Comparison of ENCODE assay signal across 2 cellular contexts in the genomic region with DNA sequence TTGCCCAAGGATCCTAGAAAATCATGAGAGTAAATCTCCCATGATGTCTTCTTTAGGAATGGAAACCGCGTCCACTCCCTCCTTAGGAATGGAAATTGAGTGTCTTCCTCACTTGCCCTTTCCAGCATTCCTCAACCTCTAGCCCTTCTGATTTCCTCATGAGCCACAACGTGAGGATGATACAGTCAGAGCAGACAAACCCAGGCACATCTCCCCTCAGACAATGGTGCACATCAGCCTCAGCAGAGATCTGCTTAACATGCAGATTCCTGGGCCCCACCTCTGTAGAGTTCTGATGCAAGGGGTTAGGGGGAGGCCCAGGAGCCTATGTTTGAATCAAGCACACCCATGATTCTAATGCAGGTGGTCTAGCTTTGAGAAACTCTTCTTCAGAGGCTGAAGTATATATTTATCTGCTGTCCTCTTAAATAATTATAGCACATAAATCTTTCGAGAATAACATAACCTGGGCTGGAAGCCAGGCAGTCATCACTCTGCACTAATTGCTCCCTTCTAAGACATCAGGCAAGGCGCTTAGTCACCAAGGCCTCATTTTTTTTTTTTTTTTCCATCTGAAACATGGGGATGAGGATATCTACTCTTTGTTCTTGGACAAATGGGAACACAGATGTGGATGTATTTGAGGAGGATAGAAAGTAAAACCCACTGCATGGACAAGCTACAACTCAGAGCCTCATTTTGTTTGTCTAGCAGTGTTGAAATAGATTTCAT.
A peak's percentile ranks its signal among the peaks of the same experiment; 100 is the strongest.
TF ChIP-seq lines count a peak whose summit lies in the region.

No MANE protein-coding gene starts in this region.

TF ChIP-seq in GM23338, 12 proteins besides CTCF, POLR2A, EP300 and RAD21:
- TF ChIP-seq, protein P1, sequence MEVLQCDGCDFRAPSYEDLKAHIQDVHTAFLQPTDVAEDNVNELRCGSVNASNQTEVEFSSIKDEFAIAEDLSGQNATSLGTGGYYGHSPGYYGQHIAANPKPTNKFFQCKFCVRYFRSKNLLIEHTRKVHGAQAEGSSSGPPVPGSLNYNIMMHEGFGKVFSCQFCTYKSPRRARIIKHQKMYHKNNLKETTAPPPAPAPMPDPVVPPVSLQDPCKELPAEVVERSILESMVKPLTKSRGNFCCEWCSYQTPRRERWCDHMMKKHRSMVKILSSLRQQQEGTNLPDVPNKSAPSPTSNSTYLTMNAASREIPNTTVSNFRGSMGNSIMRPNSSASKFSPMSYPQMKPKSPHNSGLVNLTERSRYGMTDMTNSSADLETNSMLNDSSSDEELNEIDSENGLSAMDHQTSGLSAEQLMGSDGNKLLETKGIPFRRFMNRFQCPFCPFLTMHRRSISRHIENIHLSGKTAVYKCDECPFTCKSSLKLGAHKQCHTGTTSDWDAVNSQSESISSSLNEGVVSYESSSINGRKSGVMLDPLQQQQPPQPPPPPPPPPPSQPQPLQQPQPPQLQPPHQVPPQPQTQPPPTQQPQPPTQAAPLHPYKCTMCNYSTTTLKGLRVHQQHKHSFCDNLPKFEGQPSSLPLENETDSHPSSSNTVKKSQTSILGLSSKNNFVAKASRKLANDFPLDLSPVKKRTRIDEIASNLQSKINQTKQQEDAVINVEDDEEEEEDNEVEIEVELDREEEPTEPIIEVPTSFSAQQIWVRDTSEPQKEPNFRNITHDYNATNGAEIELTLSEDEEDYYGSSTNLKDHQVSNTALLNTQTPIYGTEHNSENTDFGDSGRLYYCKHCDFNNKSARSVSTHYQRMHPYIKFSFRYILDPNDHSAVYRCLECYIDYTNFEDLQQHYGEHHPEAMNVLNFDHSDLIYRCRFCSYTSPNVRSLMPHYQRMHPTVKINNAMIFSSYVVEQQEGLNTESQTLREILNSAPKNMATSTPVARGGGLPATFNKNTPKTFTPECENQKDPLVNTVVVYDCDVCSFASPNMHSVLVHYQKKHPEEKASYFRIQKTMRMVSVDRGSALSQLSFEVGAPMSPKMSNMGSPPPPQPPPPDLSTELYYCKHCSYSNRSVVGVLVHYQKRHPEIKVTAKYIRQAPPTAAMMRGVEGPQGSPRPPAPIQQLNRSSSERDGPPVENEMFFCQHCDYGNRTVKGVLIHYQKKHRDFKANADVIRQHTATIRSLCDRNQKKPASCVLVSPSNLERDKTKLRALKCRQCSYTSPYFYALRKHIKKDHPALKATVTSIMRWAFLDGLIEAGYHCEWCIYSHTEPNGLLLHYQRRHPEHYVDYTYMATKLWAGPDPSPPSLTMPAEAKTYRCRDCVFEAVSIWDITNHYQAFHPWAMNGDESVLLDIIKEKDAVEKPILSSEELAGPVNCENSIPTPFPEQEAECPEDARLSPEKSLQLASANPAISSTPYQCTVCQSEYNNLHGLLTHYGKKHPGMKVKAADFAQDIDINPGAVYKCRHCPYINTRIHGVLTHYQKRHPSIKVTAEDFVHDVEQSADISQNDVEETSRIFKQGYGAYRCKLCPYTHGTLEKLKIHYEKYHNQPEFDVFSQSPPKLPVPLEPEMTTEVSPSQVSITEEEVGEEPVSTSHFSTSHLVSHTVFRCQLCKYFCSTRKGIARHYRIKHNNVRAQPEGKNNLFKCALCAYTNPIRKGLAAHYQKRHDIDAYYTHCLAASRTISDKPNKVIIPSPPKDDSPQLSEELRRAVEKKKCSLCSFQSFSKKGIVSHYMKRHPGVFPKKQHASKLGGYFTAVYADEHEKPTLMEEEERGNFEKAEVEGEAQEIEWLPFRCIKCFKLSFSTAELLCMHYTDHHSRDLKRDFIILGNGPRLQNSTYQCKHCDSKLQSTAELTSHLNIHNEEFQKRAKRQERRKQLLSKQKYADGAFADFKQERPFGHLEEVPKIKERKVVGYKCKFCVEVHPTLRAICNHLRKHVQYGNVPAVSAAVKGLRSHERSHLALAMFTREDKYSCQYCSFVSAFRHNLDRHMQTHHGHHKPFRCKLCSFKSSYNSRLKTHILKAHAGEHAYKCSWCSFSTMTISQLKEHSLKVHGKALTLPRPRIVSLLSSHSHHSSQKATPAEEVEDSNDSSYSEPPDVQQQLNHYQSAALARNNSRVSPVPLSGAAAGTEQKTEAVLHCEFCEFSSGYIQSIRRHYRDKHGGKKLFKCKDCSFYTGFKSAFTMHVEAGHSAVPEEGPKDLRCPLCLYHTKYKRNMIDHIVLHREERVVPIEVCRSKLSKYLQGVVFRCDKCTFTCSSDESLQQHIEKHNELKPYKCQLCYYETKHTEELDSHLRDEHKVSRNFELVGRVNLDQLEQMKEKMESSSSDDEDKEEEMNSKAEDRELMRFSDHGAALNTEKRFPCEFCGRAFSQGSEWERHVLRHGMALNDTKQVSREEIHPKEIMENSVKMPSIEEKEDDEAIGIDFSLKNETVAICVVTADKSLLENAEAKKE (CRISPR knock-in tag; IDR thresholded peaks at IDR 0.05) = 0 out of 2 replicates have a peak, but pooled peaks have one; percentile 1
- TF ChIP-seq ZNF331 (CRISPR knock-in tag; IDR thresholded peaks at IDR 0.05; ENCODE audit: low read depth) = no peak

TF ChIP-seq in endothelial cell of umbilical vein, 7 proteins besides CTCF, POLR2A, EP300 and RAD21:
- TF ChIP-seq EZH2 (IDR thresholded peaks at IDR 0.05; ENCODE audit: borderline replicate concordance, low read depth, low read length, severe bottlenecking) = no peak
- TF ChIP-seq MAX (IDR thresholded peaks at IDR 0.05; ENCODE audit: insufficient read depth, insufficient read length) = no peak
- TF ChIP-seq JUN (IDR thresholded peaks at IDR 0.05; ENCODE audit: borderline replicate concordance, insufficient read depth, insufficient read length, low read depth) = no peak
- no peak for TF ChIP-seq MYC (IDR thresholded peaks at IDR 0.05; ENCODE audit: low read depth, low read length)
- TF ChIP-seq GATA2 (IDR thresholded peaks at IDR 0.05; ENCODE audit: insufficient read depth, insufficient read length, low read depth, low read length) = no peak
